ENCODE assay signal across 18 cellular contexts in the genomic region with DNA sequence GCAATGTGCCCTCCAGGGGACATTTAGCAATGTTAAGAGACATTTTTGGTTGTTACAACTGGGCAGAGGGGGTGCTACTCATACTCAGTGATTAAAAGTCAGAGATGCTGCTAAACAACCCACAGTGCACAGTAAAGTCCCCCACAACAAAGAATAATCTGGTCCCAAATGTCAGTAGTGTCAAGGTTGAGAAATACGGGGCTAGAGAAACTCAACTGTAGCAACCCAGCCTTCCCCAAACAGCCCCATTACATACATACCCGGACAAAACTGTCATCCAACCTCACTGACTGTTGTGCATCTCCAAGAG. TPM values are rescaled to one million over a fixed set of nuclear protein-coding genes. Genes with fewer than 3 reads are reported as not detected.
A peak's percentile ranks its signal among the peaks of the same experiment; 100 is the strongest.
DNase-seq lines count a peak whose midpoint lies in the region; FAIRE-seq and TF ChIP-seq lines count a peak whose summit lies in the region.
"Had no signal": no experiment of that assay in that cellular context is flagged by ENCODE, and none has a peak within 500 bp of the region (broad histone marks: within the 10 kb centered on the region; RNA-seq: fewer than 3 reads in every experiment).

No MANE protein-coding gene starts in this region.

- peaks cover 68% of the 10 kb centered on the region for H3K36me3 Mint-ChIP-seq in nephron progenitor cell (ENCODE audit: low read depth)
- H3K36me3 Mint-ChIP-seq in chondrocyte (ENCODE audit: low read depth) = peaks cover 42% of the 10 kb centered on the region

- H3K27me3 Mint-ChIP-seq in nephron progenitor cell (ENCODE audit: low read depth, poor library complexity) = no peaks in the 10 kb centered on the region
- H3K27me3 Mint-ChIP-seq in chondrocyte (ENCODE audit: low read depth) = no peaks in the 10 kb centered on the region
- H3K27me3 Mint-ChIP-seq: activated naive CD4-positive, alpha-beta T cell treated with anti-CD3 and anti-CD28 coated beads, Interleukin-2, amount 50 U/mL, for 24 hours had no signal

- H3K4me3 ChIP-seq in MM.1S (ENCODE audit: low read length) = peak overlapping the region; percentile 28
- H3K4me3 ChIP-seq: breast epithelium, heart right ventricle had no signal

- peak overlapping the region; percentile 29; the same call in 1 of the 2 replicates for H3K9ac ChIP-seq in MM.1S (ENCODE audit: low read length)

- H3K4me1 ChIP-seq in MM.1S (ENCODE audit: low read length) = peaks cover 57% of the 10 kb centered on the region
- H3K4me1 ChIP-seq: BE2C, breast epithelium had no signal

- H3K9me3 ChIP-seq in MM.1S (replicated peaks; ENCODE audit: insufficient read depth, low read length) = no peaks in the 10 kb centered on the region
- H3K9me3 ChIP-seq: BE2C, breast epithelium, heart right ventricle had no signal

- H2AFZ ChIP-seq in MM.1S (ENCODE audit: low read length) = no peak overlapping the region

- no peaks in the 10 kb centered on the region for H3K27me3 ChIP-seq in MM.1S (replicated peaks; ENCODE audit: insufficient read depth, low read length)
- H3K27me3 ChIP-seq: BE2C, breast epithelium, heart right ventricle had no signal

- peaks cover 5% of the 10 kb centered on the region for H3K4me1 Mint-ChIP-seq in nephron progenitor cell
- peaks cover 5% of the 10 kb centered on the region for H3K4me1 Mint-ChIP-seq in chondrocyte (ENCODE audit: low read depth)

- DNase-seq in GM19239 (ENCODE audit: insufficient read length, low spot score) (no peak), MM.1S (no peak), nephron progenitor cell (no peak), GF-D8 (lab: John Stamatoyannopoulos, UW) (no peak), chondrocyte (ENCODE audit: low spot score) (no peak), medulla oblongata (ENCODE audit: extremely low spot score) (no peak)
- DNase-seq: BE2C, DMS 273 treated with DMSO at 0.1 percent for 48 hours, heart right ventricle, KBM-7, NCI-H1105 treated with DMSO at 0.1 percent for 48 hours, NCI-H2171 treated with DMSO at 0.1 percent for 48 hours, retina had no signal

- peak overlapping the region; percentile 82 for H3K4me2 ChIP-seq in MM.1S (ENCODE audit: low read depth, low read length)

- H4K20me1 ChIP-seq in MM.1S (ENCODE audit: insufficient read depth, low read length) = no peaks in the 10 kb centered on the region

- peaks cover 40% of the 10 kb centered on the region for H3F3A ChIP-seq in MM.1S (ENCODE audit: insufficient read depth, low read length)

- peaks cover 48% of the 10 kb centered on the region for H3K79me2 ChIP-seq in MM.1S (ENCODE audit: low read length)

- H3K4me3 Mint-ChIP-seq in nephron progenitor cell (no peak overlapping the region), chondrocyte (ENCODE audit: unreplicated experiment) (no peak overlapping the region)
- H3K4me3 Mint-ChIP-seq: activated naive CD4-positive, alpha-beta T cell treated with anti-CD3 and anti-CD28 coated beads, Interleukin-2, amount 50 U/mL, for 24 hours; neural crest cell had no signal

- peak; percentile 44 for FAIRE-seq in GM19239 (lab: Jason Lieb, UNC)
- FAIRE-seq: islet of Langerhans had no signal

- no peak for TF ChIP-seq CTCF in MM.1S (IDR thresholded peaks at IDR 0.05; ENCODE audit: low read length)
- no peak for TF ChIP-seq CTCF in nephron progenitor cell (IDR thresholded peaks at IDR 0.05)
- no peak for TF ChIP-seq CTCF in chondrocyte (IDR thresholded peaks at IDR 0.05)

- peaks cover 4% of the 10 kb centered on the region; the same call in 1 of the 2 replicates for H3K36me3 ChIP-seq in MM.1S (replicated peaks; ENCODE audit: insufficient read depth, low read length)
- H3K36me3 ChIP-seq: breast epithelium had no signal

- peak overlapping the region; percentile 82 for H3K27ac ChIP-seq in MM.1S (ENCODE audit: low read length)
- H3K27ac ChIP-seq: breast epithelium, heart right ventricle, VCaP had no signal

- H3K9me3 Mint-ChIP-seq in nephron progenitor cell (no peaks in the 10 kb centered on the region), chondrocyte (ENCODE audit: low read depth) (no peaks in the 10 kb centered on the region)
- H3K9me3 Mint-ChIP-seq: activated naive CD4-positive, alpha-beta T cell treated with anti-CD3 and anti-CD28 coated beads, Interleukin-2, amount 50 U/mL, for 24 hours; neural crest cell had no signal

- no peaks in the 10 kb centered on the region for H3K9me2 ChIP-seq in MM.1S (replicated peaks; ENCODE audit: insufficient read depth, low read length)

- H3K27ac Mint-ChIP-seq in nephron progenitor cell = peak overlapping the region; percentile 46
- H3K27ac Mint-ChIP-seq in chondrocyte (ENCODE audit: unreplicated experiment) = no peak overlapping the region

RNA-seq across cellular contexts. Expression of gene DNAJC7, which starts 20.4 kb away (rescaled TPM):
- 51.1 to 61.0 TPM (median 51.2 TPM) in 3 replicates for total RNA-seq in chondrocyte

RNA-seq across cellular contexts. Expression of gene NKIRAS2, which starts 23.1 kb away (rescaled TPM):
- 54.7 to 57.0 TPM (median 56.9 TPM) in 3 replicates for total RNA-seq in chondrocyte

RNA-seq across cellular contexts. Expression of gene CNP, which starts 30.2 kb away (rescaled TPM):
- total RNA-seq in chondrocyte = 78.3 to 86.0 TPM (median 79.4 TPM) in 3 replicates

RNA-seq across cellular contexts. Expression of gene C17orf113, which starts 53.6 kb away (rescaled TPM):
- total RNA-seq in chondrocyte = 0.24 to 0.77 TPM (median 0.62 TPM) in 3 replicates
